8 cellular contexts compared by ENCODE assay signal in the genomic region with DNA sequence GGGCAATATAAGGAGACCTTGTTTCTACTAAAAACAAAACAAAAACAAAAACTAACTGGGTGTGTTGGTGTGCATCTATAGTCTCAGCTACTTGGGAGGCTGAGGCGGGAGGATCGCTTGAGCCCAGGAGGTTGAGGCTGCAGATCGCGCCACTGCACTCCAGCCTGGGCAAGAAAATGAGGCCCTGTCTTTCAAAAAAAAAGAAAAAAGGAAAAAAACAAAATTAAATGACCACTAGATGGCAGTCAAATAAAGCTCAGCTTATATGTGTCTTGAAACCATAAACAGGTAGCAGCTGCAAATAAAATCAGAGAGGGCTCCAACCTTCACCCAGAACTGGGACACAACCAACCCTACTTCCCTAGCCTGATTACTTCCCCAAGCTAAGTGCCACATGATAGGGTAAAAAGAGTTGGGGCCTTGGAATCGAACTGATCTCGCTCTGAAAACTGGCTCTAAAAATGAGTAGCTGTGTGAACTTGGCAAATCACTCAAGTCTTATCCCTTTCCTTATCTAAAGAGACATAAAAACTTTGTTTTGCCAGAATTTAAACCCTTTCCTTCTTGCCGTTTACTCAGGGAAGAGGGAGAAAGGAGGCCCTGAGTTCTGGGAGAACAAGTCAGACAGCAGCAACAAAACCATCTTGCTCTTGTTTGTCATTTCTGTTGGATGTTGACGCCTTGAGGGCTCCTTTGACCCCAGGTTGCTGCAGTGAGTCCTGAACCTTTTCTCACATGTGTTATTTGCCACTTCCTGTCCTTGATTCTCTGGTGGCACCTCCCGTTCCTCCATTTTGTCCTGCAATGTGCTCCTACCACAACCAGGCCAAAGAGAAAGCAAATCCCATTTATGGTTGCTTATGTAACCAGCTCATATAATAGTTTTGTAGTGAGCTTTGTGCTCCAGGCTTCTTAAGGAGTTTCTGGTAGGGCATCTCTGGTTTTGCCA.
DNase-seq lines count a peak whose midpoint lies in the region; ATAC-seq and TF ChIP-seq lines count a peak whose summit lies in the region.

No MANE protein-coding gene starts in this region.

- peak; percentile 47 for DNase-seq in DMS153 treated with DMSO at 0.1 percent for 48 hours (lab: John Stamatoyannopoulos, UW; ENCODE audit: unreplicated experiment)
- DNase-seq in RPMI7951 (ENCODE audit: low read depth): peak; percentile 55
- peak; percentile 71 for DNase-seq in dermis blood vessel endothelial cell
- DNase-seq in medulla oblongata (ENCODE audit: extremely low spot score): peak; percentile 52
- no peak for DNase-seq in activated gamma-delta T cell (lab: John Stamatoyannopoulos, UW)
- DNase-seq in activated CD4-positive, alpha-beta T cell treated with anti-CD3 and anti-CD28 coated beads for 48 hours: no peak

- no peaks in the 10 kb centered on the region for H3K79me2 ChIP-seq in KMS-11 (ENCODE audit: insufficient read depth, low read depth)

- H3K4me2 ChIP-seq in KMS-11: no peak overlapping the region

- H3K4me3 ChIP-seq in KMS-11 (IDR thresholded peaks at IDR 0.05; ENCODE audit: insufficient read depth, low read depth, low read length): no peak overlapping the region

- no peaks in the 10 kb centered on the region for H3K27me3 ChIP-seq in KMS-11 (ENCODE audit: insufficient read depth, low read depth)

- no peaks in the 10 kb centered on the region for H3K4me1 ChIP-seq in KMS-11 (ENCODE audit: low read depth, poor library complexity, severe bottlenecking)

- TF ChIP-seq CTCF in KMS-11 (conservative IDR thresholded peaks at IDR 0.05; ENCODE audit: low read depth, low read length): peak; percentile 78

- no peaks in the 10 kb centered on the region for H3K36me3 ChIP-seq in KMS-11 (ENCODE audit: insufficient read depth)

- H2AFZ ChIP-seq in KMS-11 (ENCODE audit: low read depth): no peak overlapping the region

- no peak overlapping the region for H3K9ac ChIP-seq in KMS-11

- H4K20me1 ChIP-seq in KMS-11 (ENCODE audit: insufficient read depth): no peaks in the 10 kb centered on the region

- no peak overlapping the region for H3K27ac ChIP-seq in KMS-11

- peak; percentile 67 for ATAC-seq in GM19463 (IDR thresholded peaks at IDR 0.05; ENCODE audit: unreplicated experiment)

Comparison
In these comparisons a context has a peak if more than half of its experiments do, and no peak if none do; other contexts are left out.
1. DNase-seq: peak in DMS153 treated with DMSO at 0.1 percent for 48 hours (single experiment), RPMI7951 (single experiment), dermis blood vessel endothelial cell (single experiment) and medulla oblongata (single experiment); none in activated gamma-delta T cell (single experiment) and activated CD4-positive, alpha-beta T cell treated with anti-CD3 and anti-CD28 coated beads for 48 hours (single experiment).